Comparison of ENCODE assay signal across 8 cellular contexts in genomic region chr2:69914235-69915049, GRCh38.
DNase-seq lines count a peak whose midpoint lies in the region; ATAC-seq and TF ChIP-seq lines count a peak whose summit lies in the region.

No MANE protein-coding gene starts in this region.

- H3K4me3 Mint-ChIP-seq in central memory CD8-positive, alpha-beta T cell: peak overlapping the region; percentile 82

- peaks cover 25% of the 10 kb centered on the region for H3K36me3 Mint-ChIP-seq in central memory CD8-positive, alpha-beta T cell (ENCODE audit: insufficient read depth)

- peak overlapping the region; percentile 89 for H3K4me3 ChIP-seq in AG09309 (ENCODE audit: control insufficient read depth, low read depth, low read length)

- peak; percentile 24 for TF ChIP-seq CTCF in AG09309 (IDR thresholded peaks at IDR 0.05; ENCODE audit: control insufficient read depth, insufficient read depth, low read depth, low read length, missing control alignments)

- peak; percentile 88 for ATAC-seq in GM18909 (IDR thresholded peaks at IDR 0.05; ENCODE audit: poor library complexity, unreplicated experiment)
- peak; percentile 89 for ATAC-seq in HG03175 (IDR thresholded peaks at IDR 0.05; ENCODE audit: unreplicated experiment)
- peak; percentile 92 for ATAC-seq in central memory CD8-positive, alpha-beta T cell (replicated peaks; ENCODE audit: extremely low read depth, poor library complexity, severe bottlenecking)

- DNase-seq in AG09309 (ENCODE audit: low read depth) (peak; percentile 100), NCI-H226 (peak; percentile 100), iris pigment epithelial cell (ENCODE audit: low read depth) (peak; percentile 100)
- DNase-seq in activated CD4-positive, CD25-positive, alpha-beta regulatory T cell (lab: John Stamatoyannopoulos, UW): peak; percentile 97 to 99 (median 98)
- peak; percentile 97 to 100 for DNase-seq in central memory CD8-positive, alpha-beta T cell (ENCODE audit: low spot score in 2 of 2)
- peak; percentile 100 for DNase-seq in stimulated activated CD4-positive, alpha-beta T cell treated with anti-CD3 and anti-CD28 coated beads, Interleukin-12 subunit alpha, Interleukin-12 subunit beta, amount 100 ng/mL, for 24 hours (ENCODE audit: low read depth in 2 of 2)

- no peaks in the 10 kb centered on the region for H3K9me3 Mint-ChIP-seq in central memory CD8-positive, alpha-beta T cell

- H3K27me3 Mint-ChIP-seq in central memory CD8-positive, alpha-beta T cell: no peaks in the 10 kb centered on the region

- H3K4me1 Mint-ChIP-seq in central memory CD8-positive, alpha-beta T cell: peaks cover 11% of the 10 kb centered on the region

- H3K27ac Mint-ChIP-seq in central memory CD8-positive, alpha-beta T cell (ENCODE audit: low read depth): peak overlapping the region; percentile 91

Comparison
In these comparisons a context has a peak if more than half of its experiments do, and no peak if none do; other contexts are left out.
1. Peak in every context shown above with its lines: DNase-seq, ATAC-seq and H3K4me3 ChIP-seq.